1 cellular context compared by ENCODE assay signal in the genomic region with DNA sequence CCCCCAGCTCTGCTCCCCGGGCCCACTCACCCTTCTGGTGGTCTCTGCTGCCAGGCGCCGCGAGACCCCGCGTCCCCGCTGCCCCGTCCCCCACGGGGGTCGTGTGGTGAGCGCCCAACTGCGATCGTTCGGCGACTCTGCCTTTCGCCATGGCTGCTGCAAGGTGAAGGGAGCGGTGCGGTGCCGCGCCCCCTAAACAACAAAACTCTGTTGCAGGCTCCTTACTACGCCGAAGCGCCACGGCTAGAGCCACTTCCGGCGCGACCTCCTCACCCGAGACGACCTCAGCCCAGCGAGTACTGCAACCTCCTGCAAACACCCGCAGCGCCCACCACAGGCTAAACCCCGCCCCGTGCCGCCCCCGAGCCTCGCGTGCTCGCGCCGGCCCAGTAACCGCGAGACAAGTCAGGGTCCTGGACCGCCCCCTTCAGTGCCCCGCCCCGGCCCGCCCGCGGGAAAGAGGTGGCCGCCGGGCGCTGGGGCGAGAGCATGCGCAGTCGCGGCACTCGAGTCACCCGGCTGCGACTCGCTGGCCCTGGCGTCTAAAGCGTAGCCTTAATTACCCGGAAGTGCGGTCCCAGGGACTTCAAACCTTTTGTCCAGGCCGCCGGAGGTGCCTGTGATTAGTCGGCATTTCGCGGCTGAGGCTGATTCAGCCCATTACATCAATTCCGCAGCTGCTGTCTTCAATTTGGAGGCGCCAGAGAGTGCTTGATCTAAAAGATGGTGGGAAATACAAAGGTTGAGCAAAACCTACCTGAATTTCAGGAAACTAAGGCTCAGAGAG.
TF ChIP-seq lines count a peak whose summit lies in the region.

TMEM41B (minus strand) TSS at position 303 of the 787 bp plus-strand sequence; CDS start at position 151, 152 bp downstream.

TF ChIP-seq in K562, 482 proteins besides CTCF, POLR2A, EP300 and RAD21 (continued from another document and continues in another):
- TF ChIP-seq, protein P1, sequence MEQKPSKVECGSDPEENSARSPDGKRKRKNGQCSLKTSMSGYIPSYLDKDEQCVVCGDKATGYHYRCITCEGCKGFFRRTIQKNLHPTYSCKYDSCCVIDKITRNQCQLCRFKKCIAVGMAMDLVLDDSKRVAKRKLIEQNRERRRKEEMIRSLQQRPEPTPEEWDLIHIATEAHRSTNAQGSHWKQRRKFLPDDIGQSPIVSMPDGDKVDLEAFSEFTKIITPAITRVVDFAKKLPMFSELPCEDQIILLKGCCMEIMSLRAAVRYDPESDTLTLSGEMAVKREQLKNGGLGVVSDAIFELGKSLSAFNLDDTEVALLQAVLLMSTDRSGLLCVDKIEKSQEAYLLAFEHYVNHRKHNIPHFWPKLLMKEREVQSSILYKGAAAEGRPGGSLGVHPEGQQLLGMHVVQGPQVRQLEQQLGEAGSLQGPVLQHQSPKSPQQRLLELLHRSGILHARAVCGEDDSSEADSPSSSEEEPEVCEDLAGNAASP (IDR thresholded peaks at IDR 0.05) = peak; percentile 94
- TF ChIP-seq ARID1B (IDR thresholded peaks at IDR 0.05) (peak; percentile 53; the same call in 1 of the 2 replicates), MAFG (tag; conservative IDR thresholded peaks at IDR 0.05) (no peak), PTRF (tag; IDR thresholded peaks at IDR 0.05) (no peak), E2F3 (CRISPR knock-in tag; IDR thresholded peaks at IDR 0.05) (no peak), SRSF9 (IDR thresholded peaks at IDR 0.05; ENCODE audit: borderline replicate concordance, low read depth, low read length) (no peak), SIN3B (IDR thresholded peaks at IDR 0.05; ENCODE audit: low read depth) (no peak), ZNF717 (CRISPR knock-in tag; IDR thresholded peaks at IDR 0.05) (no peak), NRF1 (conservative IDR thresholded peaks at IDR 0.05 in 1 of 2, IDR thresholded peaks at IDR 0.05 in 1 of 2) (peak; percentile 99), PHF21A (IDR thresholded peaks at IDR 0.05; ENCODE audit: borderline replicate concordance, low read depth) (no peak), HCFC1 (IDR thresholded peaks at IDR 0.05; ENCODE audit: low read depth, low read length) (peak; percentile 61), ZNF23 (CRISPR knock-in tag; IDR thresholded peaks at IDR 0.05) (no peak), SUPT5H (IDR thresholded peaks at IDR 0.05) (peak; percentile 85), CHD1 (IDR thresholded peaks at IDR 0.05; ENCODE audit: low read length) (peak; percentile 80), HNRNPUL1 (IDR thresholded peaks at IDR 0.05; ENCODE audit: low read length) (no peak), ZBTB12 (CRISPR knock-in tag; IDR thresholded peaks at IDR 0.05) (peak; percentile 72), MEIS2 (IDR thresholded peaks at IDR 0.05; ENCODE audit: partially characterized antibody) (peak; percentile 88), NR4A1 (CRISPR knock-in tag; IDR thresholded peaks at IDR 0.05) (no peak), NR4A1 (tag; IDR thresholded peaks at IDR 0.05) (no peak), ZNF764 (CRISPR knock-in tag; IDR thresholded peaks at IDR 0.05; ENCODE audit: low read depth) (no peak), SRSF7 (optimal IDR thresholded peaks at IDR 0.05; ENCODE audit: low read depth, low read length) (no peak), ARID3A (IDR thresholded peaks at IDR 0.05; ENCODE audit: borderline replicate concordance, low read depth, low read length) (peak; percentile 90), ELF2 (CRISPR knock-in tag; IDR thresholded peaks at IDR 0.05) (peak; percentile 93), ZNF408 (CRISPR knock-in tag; IDR thresholded peaks at IDR 0.05; ENCODE audit: low read depth) (no peak), MTA1 (IDR thresholded peaks at IDR 0.05; ENCODE audit: borderline replicate concordance) (peak; percentile 89), IFI16 (CRISPR knock-in tag; IDR thresholded peaks at IDR 0.05) (no peak), HBP1 (CRISPR knock-in tag; IDR thresholded peaks at IDR 0.05) (0 out of 2 replicates have a peak, but pooled peaks have one; percentile 15), GABPA (tag; conservative IDR thresholded peaks at IDR 0.05; ENCODE audit: low read depth) (peak; percentile 96), NCOA4 (IDR thresholded peaks at IDR 0.05; ENCODE audit: partially characterized antibody) (no peak), RB1 (IDR thresholded peaks at IDR 0.05; ENCODE audit: low read depth) (peak; percentile 34; the same call in 1 of the 2 replicates), SREBF2 (CRISPR knock-in tag; IDR thresholded peaks at IDR 0.05) (no peak), ZKSCAN1 (IDR thresholded peaks at IDR 0.05; ENCODE audit: low read depth, low read length) (no peak; the same call in 1 of the 2 replicates), ATF4 (CRISPR knock-in tag; IDR thresholded peaks at IDR 0.05) (peak; percentile 85), CBFA2T2 (conservative IDR thresholded peaks at IDR 0.05) (no peak), JUND (IDR thresholded peaks at IDR 0.05; ENCODE audit: borderline replicate concordance, low read depth, low read length) (peak; percentile 61), JUND (tag; IDR thresholded peaks at IDR 0.05; ENCODE audit: borderline replicate concordance, low read depth, low read length) (peak; percentile 70; the same call in 1 of the 3 replicates), ZNF253 (CRISPR knock-in tag; conservative IDR thresholded peaks at IDR 0.05) (0 out of 2 replicates have a peak, but pooled peaks have one; percentile 34), NCOA1 (IDR thresholded peaks at IDR 0.05; ENCODE audit: low read depth) (peak; percentile 41; the same call in 1 of the 2 replicates)
- TF ChIP-seq, protein P2, sequence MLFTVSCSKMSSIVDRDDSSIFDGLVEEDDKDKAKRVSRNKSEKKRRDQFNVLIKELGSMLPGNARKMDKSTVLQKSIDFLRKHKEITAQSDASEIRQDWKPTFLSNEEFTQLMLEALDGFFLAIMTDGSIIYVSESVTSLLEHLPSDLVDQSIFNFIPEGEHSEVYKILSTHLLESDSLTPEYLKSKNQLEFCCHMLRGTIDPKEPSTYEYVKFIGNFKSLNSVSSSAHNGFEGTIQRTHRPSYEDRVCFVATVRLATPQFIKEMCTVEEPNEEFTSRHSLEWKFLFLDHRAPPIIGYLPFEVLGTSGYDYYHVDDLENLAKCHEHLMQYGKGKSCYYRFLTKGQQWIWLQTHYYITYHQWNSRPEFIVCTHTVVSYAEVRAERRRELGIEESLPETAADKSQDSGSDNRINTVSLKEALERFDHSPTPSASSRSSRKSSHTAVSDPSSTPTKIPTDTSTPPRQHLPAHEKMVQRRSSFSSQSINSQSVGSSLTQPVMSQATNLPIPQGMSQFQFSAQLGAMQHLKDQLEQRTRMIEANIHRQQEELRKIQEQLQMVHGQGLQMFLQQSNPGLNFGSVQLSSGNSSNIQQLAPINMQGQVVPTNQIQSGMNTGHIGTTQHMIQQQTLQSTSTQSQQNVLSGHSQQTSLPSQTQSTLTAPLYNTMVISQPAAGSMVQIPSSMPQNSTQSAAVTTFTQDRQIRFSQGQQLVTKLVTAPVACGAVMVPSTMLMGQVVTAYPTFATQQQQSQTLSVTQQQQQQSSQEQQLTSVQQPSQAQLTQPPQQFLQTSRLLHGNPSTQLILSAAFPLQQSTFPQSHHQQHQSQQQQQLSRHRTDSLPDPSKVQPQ (CRISPR knock-in tag; IDR thresholded peaks at IDR 0.05; ENCODE audit: borderline replicate concordance) = no peak
- TF ChIP-seq, protein P3, sequence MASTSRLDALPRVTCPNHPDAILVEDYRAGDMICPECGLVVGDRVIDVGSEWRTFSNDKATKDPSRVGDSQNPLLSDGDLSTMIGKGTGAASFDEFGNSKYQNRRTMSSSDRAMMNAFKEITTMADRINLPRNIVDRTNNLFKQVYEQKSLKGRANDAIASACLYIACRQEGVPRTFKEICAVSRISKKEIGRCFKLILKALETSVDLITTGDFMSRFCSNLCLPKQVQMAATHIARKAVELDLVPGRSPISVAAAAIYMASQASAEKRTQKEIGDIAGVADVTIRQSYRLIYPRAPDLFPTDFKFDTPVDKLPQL (IDR thresholded peaks at IDR 0.05; ENCODE audit: extremely low read depth, insufficient read length) = no peak
- TF ChIP-seq, protein P4, sequence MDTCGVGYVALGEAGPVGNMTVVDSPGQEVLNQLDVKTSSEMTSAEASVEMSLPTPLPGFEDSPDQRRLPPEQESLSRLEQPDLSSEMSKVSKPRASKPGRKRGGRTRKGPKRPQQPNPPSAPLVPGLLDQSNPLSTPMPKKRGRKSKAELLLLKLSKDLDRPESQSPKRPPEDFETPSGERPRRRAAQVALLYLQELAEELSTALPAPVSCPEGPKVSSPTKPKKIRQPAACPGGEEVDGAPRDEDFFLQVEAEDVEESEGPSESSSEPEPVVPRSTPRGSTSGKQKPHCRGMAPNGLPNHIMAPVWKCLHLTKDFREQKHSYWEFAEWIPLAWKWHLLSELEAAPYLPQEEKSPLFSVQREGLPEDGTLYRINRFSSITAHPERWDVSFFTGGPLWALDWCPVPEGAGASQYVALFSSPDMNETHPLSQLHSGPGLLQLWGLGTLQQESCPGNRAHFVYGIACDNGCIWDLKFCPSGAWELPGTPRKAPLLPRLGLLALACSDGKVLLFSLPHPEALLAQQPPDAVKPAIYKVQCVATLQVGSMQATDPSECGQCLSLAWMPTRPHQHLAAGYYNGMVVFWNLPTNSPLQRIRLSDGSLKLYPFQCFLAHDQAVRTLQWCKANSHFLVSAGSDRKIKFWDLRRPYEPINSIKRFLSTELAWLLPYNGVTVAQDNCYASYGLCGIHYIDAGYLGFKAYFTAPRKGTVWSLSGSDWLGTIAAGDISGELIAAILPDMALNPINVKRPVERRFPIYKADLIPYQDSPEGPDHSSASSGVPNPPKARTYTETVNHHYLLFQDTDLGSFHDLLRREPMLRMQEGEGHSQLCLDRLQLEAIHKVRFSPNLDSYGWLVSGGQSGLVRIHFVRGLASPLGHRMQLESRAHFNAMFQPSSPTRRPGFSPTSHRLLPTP (IDR thresholded peaks at IDR 0.05; ENCODE audit: borderline replicate concordance, extremely low read depth, insufficient read length) = no peak
- TF ChIP-seq, protein P5, sequence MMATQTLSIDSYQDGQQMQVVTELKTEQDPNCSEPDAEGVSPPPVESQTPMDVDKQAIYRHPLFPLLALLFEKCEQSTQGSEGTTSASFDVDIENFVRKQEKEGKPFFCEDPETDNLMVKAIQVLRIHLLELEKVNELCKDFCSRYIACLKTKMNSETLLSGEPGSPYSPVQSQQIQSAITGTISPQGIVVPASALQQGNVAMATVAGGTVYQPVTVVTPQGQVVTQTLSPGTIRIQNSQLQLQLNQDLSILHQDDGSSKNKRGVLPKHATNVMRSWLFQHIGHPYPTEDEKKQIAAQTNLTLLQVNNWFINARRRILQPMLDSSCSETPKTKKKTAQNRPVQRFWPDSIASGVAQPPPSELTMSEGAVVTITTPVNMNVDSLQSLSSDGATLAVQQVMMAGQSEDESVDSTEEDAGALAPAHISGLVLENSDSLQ (IDR thresholded peaks at IDR 0.05) = peak; percentile 45
- TF ChIP-seq, protein P6, sequence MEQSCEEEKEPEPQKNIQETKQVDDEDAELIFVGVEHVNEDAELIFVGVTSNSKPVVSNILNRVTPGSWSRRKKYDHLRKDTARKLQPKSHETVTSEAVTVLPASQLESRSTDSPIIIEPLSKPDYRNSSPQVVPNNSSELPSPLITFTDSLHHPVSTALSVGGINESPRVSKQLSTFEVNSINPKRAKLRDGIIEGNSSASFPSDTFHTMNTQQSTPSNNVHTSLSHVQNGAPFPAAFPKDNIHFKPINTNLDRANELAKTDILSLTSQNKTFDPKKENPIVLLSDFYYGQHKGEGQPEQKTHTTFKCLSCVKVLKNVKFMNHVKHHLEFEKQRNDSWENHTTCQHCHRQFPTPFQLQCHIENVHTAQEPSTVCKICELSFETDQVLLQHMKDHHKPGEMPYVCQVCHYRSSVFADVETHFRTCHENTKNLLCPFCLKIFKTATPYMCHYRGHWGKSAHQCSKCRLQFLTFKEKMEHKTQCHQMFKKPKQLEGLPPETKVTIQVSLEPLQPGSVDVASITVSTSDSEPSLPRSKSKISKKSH (CRISPR knock-in tag; IDR thresholded peaks at IDR 0.05) = no peak
